In genomic region chr14:68254669-68255527, GRCh38 we compare ENCODE assay signal across 17 cellular contexts.
A peak's percentile ranks its signal among the peaks of the same experiment; 100 is the strongest.
DNase-seq lines count a peak whose midpoint lies in the region; FAIRE-seq and TF ChIP-seq lines count a peak whose summit lies in the region.
"Had no signal": no experiment of that assay in that cellular context is flagged by ENCODE, and none has a peak within 500 bp of the region (broad histone marks: within the 10 kb centered on the region; RNA-seq: fewer than 3 reads in every experiment).

No MANE protein-coding gene starts in this region.

- peaks cover 55% of the 10 kb centered on the region for H3K4me1 Mint-ChIP-seq in endothelial cell (ENCODE audit: unreplicated experiment)
- H3K4me1 Mint-ChIP-seq in progenitor cell of endocrine pancreas (ENCODE audit: low read depth), result peaks cover 60% of the 10 kb centered on the region
- peaks cover 25% of the 10 kb centered on the region for H3K4me1 Mint-ChIP-seq in activated CD4-positive, alpha-beta T cell treated with anti-CD3 and anti-CD28 coated beads, Interleukin-2, amount 10 ng/mL, durations not matched to agents 24 days and 14 days

- no peak for TF ChIP-seq POLR2A in tibial nerve (IDR thresholded peaks at IDR 0.05)

- FAIRE-seq in G401.6 (lab: Jason Lieb, UNC) (peak; percentile 15), kidney (lab: Jason Lieb, UNC) (no peak)

- H3K36me3 ChIP-seq in tibial nerve, result no peaks in the 10 kb centered on the region
- H3K36me3 ChIP-seq in kidney (ENCODE audit: control insufficient read depth in 1 of 2, insufficient read depth in 2 of 2, low read length in 2 of 2), result no peaks in the 10 kb centered on the region
- H3K36me3 ChIP-seq: ascending aorta, left ventricle myocardium inferior had no signal

- intact Hi-C loops in kidney (cut with DNase I), result no loop called here
- intact Hi-C loops in activated CD4-positive, alpha-beta T cell treated with anti-CD3 and anti-CD28 coated beads, Interleukin-2, amount 10 ng/mL, durations not matched to agents 24 days and 14 days (cut with micrococcal nuclease), result no loop called here

- 94 to 95% methylated on average over 1 of the region's 1 CpG for WGBS in tibial nerve, 2 donors

- H3K9ac ChIP-seq in kidney (ENCODE audit: low read length in 2 of 2), result no peak overlapping the region

- no peaks in the 10 kb centered on the region for H3K36me3 Mint-ChIP-seq in endothelial cell (ENCODE audit: low read depth, unreplicated experiment)
- H3K36me3 Mint-ChIP-seq in progenitor cell of endocrine pancreas (ENCODE audit: insufficient read depth), result no peaks in the 10 kb centered on the region
- no peaks in the 10 kb centered on the region for H3K36me3 Mint-ChIP-seq in activated CD4-positive, alpha-beta T cell treated with anti-CD3 and anti-CD28 coated beads, Interleukin-2, amount 10 ng/mL, durations not matched to agents 24 days and 14 days (ENCODE audit: low read depth)

- H3K9me3 ChIP-seq in tibial nerve (no peaks in the 10 kb centered on the region), kidney (ENCODE audit: control insufficient read depth in 1 of 2, low read length in 2 of 2) (no peaks in the 10 kb centered on the region)
- H3K9me3 ChIP-seq: ascending aorta, left ventricle myocardium inferior had no signal

- H3K4me1 ChIP-seq in tibial nerve (peaks cover 0 to 49% (median 14%) of the 10 kb centered on the region in 4 donors), kidney (ENCODE audit: control insufficient read depth in 1 of 2, insufficient read depth in 1 of 2, low read depth in 1 of 2, low read length in 2 of 2) (peaks cover 8 to 13% of the 10 kb centered on the region in 2 donors)

- DNase-seq in M059J (ENCODE audit: low read depth) (peak; percentile 68), endothelial cell (ENCODE audit: low spot score) (no peak), progenitor cell of endocrine pancreas (ENCODE audit: low spot score, unreplicated experiment) (no peak), tibial nerve (ENCODE audit: low spot score in 2 of 2) (no peak), DMS79 treated with DMSO at 0.1 percent for 48 hours (lab: John Stamatoyannopoulos, UW) (no peak), kidney (no peak)
- DNase-seq in activated CD4-positive, alpha-beta T cell treated with anti-CD3 and anti-CD28 coated beads, Interleukin-2, amount 10 ng/mL, durations not matched to agents 24 days and 14 days, result no peak
- DNase-seq: activated CD4-positive, alpha-beta memory T cell treated with anti-CD3 and anti-CD28 coated beads, Interleukin-2, amount 10 ng/mL, durations not matched to agents 7 days and 5 days; DND-41; left ventricle myocardium inferior; NCI-H2107; NK-92 treated with Interleukin-12 subunit alpha and Interleukin-12 subunit beta, amount 100 ng/mL, for 24 hours; SIG-M5 had no signal

- TF ChIP-seq CTCF in endothelial cell (IDR thresholded peaks at IDR 0.05; ENCODE audit: unreplicated experiment), result no peak
- TF ChIP-seq CTCF in progenitor cell of endocrine pancreas (IDR thresholded peaks at IDR 0.05; ENCODE audit: unreplicated experiment), result no peak
- no peak for TF ChIP-seq CTCF in tibial nerve (IDR thresholded peaks at IDR 0.05)
- TF ChIP-seq CTCF in kidney (IDR thresholded peaks at IDR 0.05; ENCODE audit: borderline replicate concordance, extremely low read depth, insufficient read depth), result no peak

- H3K4me3 Mint-ChIP-seq in endothelial cell (ENCODE audit: unreplicated experiment) (no peak overlapping the region), progenitor cell of endocrine pancreas (ENCODE audit: low read depth) (no peak overlapping the region)
- no peak overlapping the region for H3K4me3 Mint-ChIP-seq in activated CD4-positive, alpha-beta T cell treated with anti-CD3 and anti-CD28 coated beads, Interleukin-2, amount 10 ng/mL, durations not matched to agents 24 days and 14 days
- H3K4me3 Mint-ChIP-seq: activated CD4-positive, alpha-beta memory T cell treated with anti-CD3 and anti-CD28 coated beads, Interleukin-2, amount 10 ng/mL, durations not matched to agents 7 days and 5 days; B cell had no signal

- H3K9me3 Mint-ChIP-seq in endothelial cell (ENCODE audit: unreplicated experiment), result no peaks in the 10 kb centered on the region
- H3K9me3 Mint-ChIP-seq in progenitor cell of endocrine pancreas (ENCODE audit: low read depth), result no peaks in the 10 kb centered on the region
- H3K9me3 Mint-ChIP-seq in activated CD4-positive, alpha-beta T cell treated with anti-CD3 and anti-CD28 coated beads, Interleukin-2, amount 10 ng/mL, durations not matched to agents 24 days and 14 days, result no peaks in the 10 kb centered on the region
- H3K9me3 Mint-ChIP-seq: activated CD4-positive, alpha-beta memory T cell treated with anti-CD3 and anti-CD28 coated beads, Interleukin-2, amount 10 ng/mL, durations not matched to agents 7 days and 5 days; activated T-helper 2 cell treated with anti-CD3 and anti-CD28 coated beads, Interferon-gamma antibody, Interleukin-2, Interleukin-4, amounts not matched to agents 10 μg/mL and 5 μg/mL and 100 μg/mL, durations not matched to agents 14 hours and 24 hours and 36 hours had no signal

- H3K27ac Mint-ChIP-seq in endothelial cell (ENCODE audit: unreplicated experiment) (peak overlapping the region; percentile 4), progenitor cell of endocrine pancreas (peak overlapping the region; percentile 23)
- no peak overlapping the region for H3K27ac Mint-ChIP-seq in activated CD4-positive, alpha-beta T cell treated with anti-CD3 and anti-CD28 coated beads, Interleukin-2, amount 10 ng/mL, durations not matched to agents 24 days and 14 days
- H3K27ac Mint-ChIP-seq: activated CD4-positive, alpha-beta memory T cell treated with anti-CD3 and anti-CD28 coated beads, Interleukin-2, amount 10 ng/mL, durations not matched to agents 7 days and 5 days; activated T-helper 2 cell treated with anti-CD3 and anti-CD28 coated beads, Interferon-gamma antibody, Interleukin-2, Interleukin-4, amounts not matched to agents 10 μg/mL and 5 μg/mL and 100 μg/mL, durations not matched to agents 14 hours and 24 hours and 36 hours had no signal

- H3K27ac ChIP-seq in tibial nerve (no peak overlapping the region), kidney (ENCODE audit: low read depth in 2 of 2, low read length in 2 of 2) (no peak overlapping the region)
- H3K27ac ChIP-seq: ascending aorta, left ventricle myocardium inferior had no signal

- H3K27me3 ChIP-seq in tibial nerve, result no peaks in the 10 kb centered on the region
- H3K27me3 ChIP-seq: ascending aorta had no signal

- TF ChIP-seq EP300 in tibial nerve (IDR thresholded peaks at IDR 0.05), result no peak

- no peak overlapping the region for H3K4me3 ChIP-seq in tibial nerve
- H3K4me3 ChIP-seq in kidney (ENCODE audit: low read length in 2 of 2), result no peak overlapping the region
- H3K4me3 ChIP-seq: ascending aorta, left ventricle myocardium inferior had no signal

- peaks cover 3% of the 10 kb centered on the region for H3K27me3 Mint-ChIP-seq in endothelial cell (ENCODE audit: unreplicated experiment)
- no peaks in the 10 kb centered on the region for H3K27me3 Mint-ChIP-seq in progenitor cell of endocrine pancreas
- no peaks in the 10 kb centered on the region for H3K27me3 Mint-ChIP-seq in activated CD4-positive, alpha-beta T cell treated with anti-CD3 and anti-CD28 coated beads, Interleukin-2, amount 10 ng/mL, durations not matched to agents 24 days and 14 days
- H3K27me3 Mint-ChIP-seq: activated CD4-positive, alpha-beta memory T cell treated with anti-CD3 and anti-CD28 coated beads, Interleukin-2, amount 10 ng/mL, durations not matched to agents 7 days and 5 days; B cell had no signal
